In the genomic region with DNA sequence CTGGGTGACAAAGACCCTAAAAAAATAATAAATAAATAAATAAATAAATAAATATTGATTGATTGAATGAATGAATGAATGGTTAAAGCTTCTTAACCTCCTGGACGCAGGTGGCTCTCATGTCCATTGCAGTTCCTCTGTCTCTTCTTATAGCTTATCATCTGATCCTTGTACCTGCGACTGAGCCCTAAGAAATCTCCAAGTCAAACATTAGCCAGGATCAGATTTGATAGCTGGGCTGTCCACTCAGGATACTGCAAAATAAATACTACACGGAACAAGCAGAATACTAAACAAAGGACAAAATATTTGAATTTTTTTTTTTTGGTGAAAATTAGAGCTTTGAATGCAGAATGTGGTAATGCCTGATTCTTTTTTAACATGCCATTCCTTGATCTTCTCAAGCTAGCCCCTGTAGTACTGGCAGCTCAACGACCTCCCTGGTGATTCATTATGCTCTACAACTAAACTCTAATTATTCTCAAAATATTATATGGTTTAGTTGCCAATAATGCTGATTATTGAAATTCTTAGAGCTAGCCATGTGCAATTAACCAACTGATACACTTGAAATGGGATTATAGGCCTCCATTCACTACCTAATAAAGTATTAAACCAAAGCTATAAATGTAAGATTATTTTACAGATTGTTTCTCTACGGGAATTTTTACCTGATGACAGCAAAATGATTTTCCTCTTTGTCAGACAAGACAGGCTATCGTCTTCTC, we compare ENCODE assay signal across 22 cellular contexts. TPM values are rescaled to one million over a fixed set of nuclear protein-coding genes. Genes with fewer than 3 reads are reported as not detected.
DNase-seq lines count a peak whose midpoint lies in the region; ATAC-seq, FAIRE-seq and TF ChIP-seq lines count a peak whose summit lies in the region.
"Had no signal": no experiment of that assay in that cellular context is flagged by ENCODE, and none has a peak within 500 bp of the region (broad histone marks: within the 10 kb centered on the region; RNA-seq: fewer than 3 reads in every experiment).

No MANE protein-coding gene starts in this region.

- no peaks in the 10 kb centered on the region for H3K9me1 ChIP-seq in K562 (ENCODE audit: control insufficient read depth, insufficient read depth, low read length)

- POLR2A ChIA-PET in K562 (lab: Yijun Ruan, JAX) (interaction anchor here (0.6 to 1.0 kb wide), 4 partner anchors 10 to 160 kb away, joined by 3 to 6 read pairs (median 3); a partner anchor contains a TSS), HepG2 (lab: Yijun Ruan, JAX) (interaction anchor here (2.8 kb wide), 1 partner anchor 10 kb away, joined by 10 read pairs; a partner anchor contains a TSS)

- no peak overlapping the region for H3K27ac ChIP-seq in K562 (ENCODE audit: extremely low read depth, low read depth, low read length)
- H3K27ac ChIP-seq in hepatocyte, result no peak overlapping the region
- no peak overlapping the region for H3K27ac ChIP-seq in HepG2 (ENCODE audit: extremely low read length, insufficient read depth, low read length)
- no peak overlapping the region for H3K27ac ChIP-seq in small intestine (ENCODE audit: low read depth in 1 of 2, low read length in 1 of 2)
- H3K27ac ChIP-seq in aorta (ENCODE audit: low read depth in 1 of 2, low read length in 2 of 2), result no peak overlapping the region

- TF ChIP-seq CTCF in K562 (IDR thresholded peaks at IDR 0.05 in 2 of 3, conservative IDR thresholded peaks at IDR 0.05 in 1 of 3; ENCODE audit: insufficient read depth in 2 of 3, low read depth in 1 of 3, low read length in 3 of 3), result no peak
- no peak for TF ChIP-seq CTCF in hepatocyte (IDR thresholded peaks at IDR 0.05; ENCODE audit: poor library complexity)
- TF ChIP-seq CTCF in HepG2 (CRISPR knock-in tag; IDR thresholded peaks at IDR 0.05), result no peak

- no peak for FAIRE-seq in K562 (lab: Jason Lieb, UNC)
- peak; percentile 63 for FAIRE-seq in HepG2 (lab: Jason Lieb, UNC)
- peak; percentile 23 for FAIRE-seq in small intestine (lab: Jason Lieb, UNC)
- FAIRE-seq: GM12892 had no signal

- no peak for DNase-seq in K562 (ENCODE audit: extremely low read depth in 1 of 4, low spot score in 3 of 4)
- DNase-seq in hepatocyte (ENCODE audit: low spot score), result peak; percentile 41
- peak; percentile 28 for DNase-seq in HepG2 (ENCODE audit: low spot score)
- peak; percentile 88 for DNase-seq in small intestine
- no peak for DNase-seq in aorta
- DNase-seq in NCI-H748 treated with DMSO at 0.1 percent for 48 hours (lab: John Stamatoyannopoulos, UW), result no peak
- DNase-seq: 8988T; C1 segment of cervical spinal cord; Calu3; CD4-positive, alpha-beta memory T cell; COR-L47; DMS53; DMS79 treated with DMSO at 0.1 percent for 48 hours; GF-D8; H9 had no signal

- TF ChIP-seq POLR2A in K562 (conservative IDR thresholded peaks at IDR 0.05) (no peak), HepG2 (IDR thresholded peaks at IDR 0.05; ENCODE audit: insufficient read depth in 1 of 2, low read depth in 2 of 2, low read length in 2 of 2) (no peak)

- BruUV-seq in K562 (replicated peaks; lab: Mats Ljungman, UMichigan) (no TSS peak), HepG2 (replicated peaks; lab: Mats Ljungman, UMichigan) (no TSS peak)

- H3K27me3 ChIP-seq in K562 (ENCODE audit: control insufficient read depth in 2 of 2, insufficient read depth in 2 of 2, low read length in 2 of 2), result no peaks in the 10 kb centered on the region
- H3K27me3 ChIP-seq in hepatocyte, result no peaks in the 10 kb centered on the region
- H3K27me3 ChIP-seq in HepG2 (ENCODE audit: control insufficient read depth in 1 of 2, insufficient read depth in 2 of 2, low read length in 2 of 2), result no peaks in the 10 kb centered on the region
- no peaks in the 10 kb centered on the region for H3K27me3 ChIP-seq in small intestine (ENCODE audit: control insufficient read depth in 2 of 2, insufficient read depth in 2 of 2, low read length in 2 of 2)
- H3K27me3 ChIP-seq in aorta (ENCODE audit: control insufficient read depth in 1 of 2, insufficient read depth in 2 of 2, low read length in 1 of 2), result no peaks in the 10 kb centered on the region

- no peaks in the 10 kb centered on the region for H4K20me1 ChIP-seq in K562 (replicated peaks; ENCODE audit: control insufficient read depth, insufficient read depth, low read length)
- H4K20me1 ChIP-seq in hepatocyte (ENCODE audit: insufficient read depth, poor library complexity, severe bottlenecking), result no peaks in the 10 kb centered on the region
- H4K20me1 ChIP-seq in HepG2 (ENCODE audit: insufficient read depth, low read length), result no peaks in the 10 kb centered on the region

- in situ Hi-C loops in K562 (cut with MboI) (no loop called here), HepG2 (cut with HindIII; ENCODE audit: extremely low pct_ligation_motif_present, low pct_unique_long_range_greater_than_20kb) (no loop called here)

- H3K4me1 ChIP-seq in K562 (replicated peaks in 1 of 2; ENCODE audit: control insufficient read depth in 2 of 2, insufficient read depth in 2 of 2, low read length in 2 of 2), result peaks cover 9 to 34% of the 10 kb centered on the region in 2 experiments
- peaks cover 6% of the 10 kb centered on the region for H3K4me1 ChIP-seq in hepatocyte (ENCODE audit: insufficient read depth)
- H3K4me1 ChIP-seq in HepG2 (ENCODE audit: insufficient read depth, low read length), result peaks cover 76% of the 10 kb centered on the region
- peaks cover 0 to 8% of the 10 kb centered on the region in 2 donors for H3K4me1 ChIP-seq in small intestine (ENCODE audit: control insufficient read depth in 2 of 2, insufficient read depth in 1 of 2, low read depth in 1 of 2, low read length in 1 of 2)
- no peaks in the 10 kb centered on the region for H3K4me1 ChIP-seq in aorta (ENCODE audit: control insufficient read depth in 1 of 2, insufficient read depth in 2 of 2, low read length in 2 of 2)

- H3K9me2 ChIP-seq in hepatocyte (replicated peaks; ENCODE audit: insufficient read depth), result no peaks in the 10 kb centered on the region

- H2AFZ ChIP-seq in K562 (ENCODE audit: low read depth, low read length) (no peak overlapping the region), hepatocyte (no peak overlapping the region), HepG2 (ENCODE audit: low read length) (no peak overlapping the region)
- H2AFZ ChIP-seq: GM23338 had no signal

- CTCF ChIA-PET in K562 (lab: Yijun Ruan, JAX; ENCODE audit: low intra/inter-chr PET ratio), result no interaction called here
- CTCF ChIA-PET in HepG2 (lab: Yijun Ruan, JAX; ENCODE audit: low intra/inter-chr PET ratio, low total read pairs), result no interaction called here

- 68% methylated on average over 6 of the region's 6 CpGs for WGBS in K562 (ENCODE audit: insufficient coverage, low coverage, missing lambda C conversion rate)
- WGBS in hepatocyte (ENCODE audit: low lambda C conversion rate, missing lambda C conversion rate), result 60% methylated on average over 6 of the region's 6 CpGs
- 21% methylated on average over 6 of the region's 6 CpGs for WGBS in HepG2 (ENCODE audit: low lambda C conversion rate)
- 18 to 59% (median 31%) methylated on average over 6 of the region's 6 CpGs for WGBS in small intestine, 3 donors
- 83 to 85% methylated on average over 6 of the region's 6 CpGs for WGBS in aorta, 2 donors

- H3K9me3 ChIP-seq in K562 (replicated peaks; ENCODE audit: control insufficient read depth, insufficient read depth, low read depth, low read length) (no peaks in the 10 kb centered on the region), hepatocyte (ENCODE audit: low read depth) (no peaks in the 10 kb centered on the region), HepG2 (ENCODE audit: low read length) (no peaks in the 10 kb centered on the region), small intestine (ENCODE audit: control insufficient read depth, low read depth) (no peaks in the 10 kb centered on the region), aorta (ENCODE audit: control insufficient read depth, low read length) (no peaks in the 10 kb centered on the region)

- intact Hi-C loops in K562 (cut with micrococcal nuclease) (loop anchor here (5.0 kb wide), 1 partner anchor 117 kb away; a partner anchor contains a TSS), HepG2 (cut with micrococcal nuclease; ENCODE audit: unreplicated experiment) (no loop called here), aorta (cut with DNase I) (no loop called here)

- ATAC-seq in K562 (no peak), HepG2 (peak; percentile 52; the same call in 2 of the 3 replicates), aorta (ENCODE audit: low FRiP score) (no peak), GM18909 (IDR thresholded peaks at IDR 0.05; ENCODE audit: poor library complexity, unreplicated experiment) (no peak)
- ATAC-seq: GM23338, HCT116 had no signal

- no peak overlapping the region for H3K9ac ChIP-seq in K562 (ENCODE audit: insufficient read depth in 1 of 2, low read depth in 2 of 2, low read length in 2 of 2)
- H3K9ac ChIP-seq in HepG2 (ENCODE audit: insufficient read depth, low read depth, low read length), result no peak overlapping the region

- TF ChIP-seq RAD21 in K562 (CRISPR knock-in tag; conservative IDR thresholded peaks at IDR 0.05 in 1 of 2, IDR thresholded peaks at IDR 0.05 in 1 of 2) (no peak), HepG2 (CRISPR knock-in tag; IDR thresholded peaks at IDR 0.05) (no peak)

- no peak overlapping the region for H3K4me2 ChIP-seq in K562 (ENCODE audit: insufficient read depth, low read length)
- H3K4me2 ChIP-seq in hepatocyte, result no peak overlapping the region
- peak overlapping the region; percentile 56 for H3K4me2 ChIP-seq in HepG2 (ENCODE audit: low read depth, low read length)
- H3K4me2 ChIP-seq: GM23338 had no signal

- TF ChIP-seq EP300 in K562 (IDR thresholded peaks at IDR 0.05; ENCODE audit: low read length), result no peak
- TF ChIP-seq EP300 in HepG2 (IDR thresholded peaks at IDR 0.05; ENCODE audit: low read depth in 2 of 2, low read length in 2 of 2), result no peak
- TF ChIP-seq EP300 in HepG2 (CRISPR knock-in tag; IDR thresholded peaks at IDR 0.05; ENCODE audit: borderline replicate concordance), result no peak

- H3K36me3 ChIP-seq in K562 (ENCODE audit: control insufficient read depth, insufficient read depth, low read length), result no peaks in the 10 kb centered on the region
- H3K36me3 ChIP-seq in hepatocyte (replicated peaks; ENCODE audit: insufficient read depth, low read depth), result no peaks in the 10 kb centered on the region
- no peaks in the 10 kb centered on the region for H3K36me3 ChIP-seq in HepG2 (replicated peaks in 1 of 2; ENCODE audit: control insufficient read depth in 1 of 2, insufficient read depth in 2 of 2, low read length in 2 of 2)
- H3K36me3 ChIP-seq in small intestine (ENCODE audit: control insufficient read depth in 2 of 2, insufficient read depth in 2 of 2, low read length in 2 of 2), result no peaks in the 10 kb centered on the region
- no peaks in the 10 kb centered on the region for H3K36me3 ChIP-seq in aorta (ENCODE audit: control insufficient read depth in 1 of 2, insufficient read depth in 2 of 2, low read length in 1 of 2)

- no peak overlapping the region for H3K4me3 ChIP-seq in K562
- no peak overlapping the region for H3K4me3 ChIP-seq in hepatocyte
- H3K4me3 ChIP-seq in HepG2 (replicated peaks in 1 of 3; ENCODE audit: insufficient read depth in 1 of 3, low read depth in 2 of 3, low read length in 3 of 3), result peak overlapping the region in 1 of 3 experiments; percentile 24; a peak in 1 of 6 replicates
- no peak overlapping the region for H3K4me3 ChIP-seq in small intestine (ENCODE audit: low read depth in 1 of 2, low read length in 2 of 2)
- H3K4me3 ChIP-seq in aorta (ENCODE audit: low read length in 2 of 2), result no peak overlapping the region
- H3K4me3 ChIP-seq: GM23338 had no signal

- H3K79me2 ChIP-seq in K562 (ENCODE audit: control insufficient read depth, insufficient read depth, low read length), result no peaks in the 10 kb centered on the region
- no peaks in the 10 kb centered on the region for H3K79me2 ChIP-seq in hepatocyte
- no peaks in the 10 kb centered on the region for H3K79me2 ChIP-seq in HepG2 (ENCODE audit: insufficient read depth, low read length)

RNA-seq across cellular contexts. Expression of a gene that starts 9.9 kb away (rescaled TPM):
- 63.8 and 96.7 TPM in 2 replicates for total RNA-seq in K562 (2011; cell fraction: chromatin; rRNA removed; ENCODE audit: low replicate concordance)
- total RNA-seq in K562 (2011; cell fraction: nucleolus; rRNA removed), result 45.0 and 54.9 TPM in 2 replicates
- total RNA-seq in K562 (2011; cell fraction: nucleoplasm; rRNA removed), result 78.2 and 94.0 TPM in 2 replicates
- total RNA-seq in K562 (2014; rRNA removed) (13.9 and 15.1 TPM in 2 replicates), K562 (2014; rRNA removed; fragmentation: Illumina TruSeq; extraction: Trizol) (30.5 and 32.8 TPM in 2 replicates), K562 (2015; rRNA removed; fragmentation: Illumina TruSeq; extraction: Trizol) (29.3 and 31.1 TPM in 2 replicates), K562 (2021) (24.3 and 26.9 TPM in 2 replicates), hepatocyte (101 and 122 TPM in 2 replicates), HepG2 (2016; rRNA removed; fragmentation: Illumina TruSeq; extraction: Trizol) (39.7 and 55.4 TPM in 2 replicates), aorta (10 to 100 TPM; 49.4 to 60.1 TPM)
- polyA plus RNA-seq in K562 (2011; rRNA removed) (34.9 and 43.2 TPM in 2 replicates), K562 (2014; fragmentation: Illumina TruSeq; extraction: Trizol) (26.0 and 33.7 TPM in 2 replicates), K562 (2014; fragmentation: Nextera tagmentation; extraction: Ambion mirVana) (10 to 100 TPM in 1 of 2 experiments, 1 to 10 TPM in 1; 8.5 to 12.1 TPM), K562 (2014; rRNA removed) (15.8 and 16.6 TPM in 2 replicates), hepatocyte (54.9 and 63.5 TPM in 2 replicates), HepG2 (2011; rRNA removed) (40.1 and 53.5 TPM in 2 replicates), small intestine (10 to 100 TPM in 1 of 3 donors, 1 to 10 TPM in 2; 4.3 to 12.9 (median 6.7) TPM), aorta (10 to 100 TPM; 10.1 to 23.4 TPM)
- 28.7 and 45.6 TPM in 2 replicates for polyA plus RNA-seq in K562 (2011; cell fraction: cytosol; rRNA removed)
- 31.8 and 33.1 TPM in 2 replicates for polyA plus RNA-seq in K562 (2011; cell fraction: nucleus; rRNA removed)
- 18.4 and 21.3 TPM in 2 replicates for polyA plus RNA-seq in K562 (2012)
- 100 and 105 TPM in 2 replicates for polyA minus RNA-seq in K562 (2011; rRNA and poly(A)+ RNA removed)
- 25.8 and 36.3 TPM in 2 replicates for polyA minus RNA-seq in K562 (2011; cell fraction: cytosol; rRNA and poly(A)+ RNA removed)
- 44.7 and 68.2 TPM in 2 replicates for polyA minus RNA-seq in K562 (2011; cell fraction: nucleus; rRNA and poly(A)+ RNA removed)
- 31.4 and 37.1 TPM in 2 replicates for total RNA-seq in HepG2 (2016; cell fraction: cytosol; rRNA removed; fragmentation: Illumina TruSeq; extraction: Trizol; ENCODE audit: low read depth)
- total RNA-seq in HepG2 (2016; cell fraction: insoluble cytoplasmic fraction; rRNA removed; fragmentation: Illumina TruSeq; extraction: Trizol), result 37.5 and 55.7 TPM in 2 replicates
- 23.4 and 26.2 TPM in 2 replicates for total RNA-seq in HepG2 (2016; cell fraction: membrane; rRNA removed; fragmentation: Illumina TruSeq; extraction: Trizol)
- 66.5 and 76.9 TPM in 2 replicates for total RNA-seq in HepG2 (2016; cell fraction: nucleus; rRNA removed; fragmentation: Illumina TruSeq; extraction: Trizol)
- 37.5 and 46.4 TPM in 2 replicates for polyA plus RNA-seq in HepG2 (2011; cell fraction: cytosol; rRNA removed)
- 19.8 and 20.7 TPM in 2 replicates for polyA plus RNA-seq in HepG2 (2011; cell fraction: nucleus; rRNA removed)
- 38.8 and 42.3 TPM in 2 replicates for polyA plus RNA-seq in HepG2 (2012)
- 2.8 and 3.1 TPM in 2 replicates for polyA plus RNA-seq in HepG2 (2016; cell fraction: cytosol; fragmentation: Illumina TruSeq; extraction: Trizol; ENCODE audit: low read depth)
- polyA plus RNA-seq in HepG2 (2016; cell fraction: insoluble cytoplasmic fraction; fragmentation: Illumina TruSeq; extraction: Trizol; ENCODE audit: low read depth), result 21.3 and 22.2 TPM in 2 replicates
- polyA plus RNA-seq in HepG2 (2016; cell fraction: membrane; fragmentation: Illumina TruSeq; extraction: Trizol; ENCODE audit: low read depth), result 6.3 and 7.1 TPM in 2 replicates
- polyA plus RNA-seq in HepG2 (2016; cell fraction: nucleus; fragmentation: Illumina TruSeq; extraction: Trizol; ENCODE audit: insufficient read depth, low read depth), result 47.4 and 49.5 TPM in 2 replicates
- polyA minus RNA-seq in HepG2 (2011; rRNA and poly(A)+ RNA removed; ENCODE audit: low replicate concordance), result 159 and 167 TPM in 2 replicates
- polyA minus RNA-seq in HepG2 (2011; cell fraction: cytosol; rRNA and poly(A)+ RNA removed), result 73.8 and 78.2 TPM in 2 replicates
- 70.7 and 85.5 TPM in 2 replicates for polyA minus RNA-seq in HepG2 (2011; cell fraction: nucleus; rRNA and poly(A)+ RNA removed)

RNA-seq across cellular contexts. Expression of a gene that starts 37.4 kb away (rescaled TPM):
- 0.02 TPM in 1 of 2 replicates, not detected in the other for total RNA-seq in K562 (2011; cell fraction: chromatin; rRNA removed; ENCODE audit: low replicate concordance)
- not detected in 2 replicates for total RNA-seq in K562 (2011; cell fraction: nucleolus; rRNA removed)
- total RNA-seq in K562 (2011; cell fraction: nucleoplasm; rRNA removed), result not detected in 2 replicates
- not detected in 2 replicates for total RNA-seq in K562 (2014; rRNA removed)
- total RNA-seq in K562 (2014; rRNA removed; fragmentation: Illumina TruSeq; extraction: Trizol), result 0.03 and 0.04 TPM in 2 replicates
- 0.04 TPM in 1 of 2 replicates, not detected in the other for total RNA-seq in K562 (2015; rRNA removed; fragmentation: Illumina TruSeq; extraction: Trizol)
- total RNA-seq in K562 (2021), result not detected in 2 replicates
- 0.01 TPM in 2 replicates for polyA plus RNA-seq in K562 (2011; rRNA removed)
- polyA plus RNA-seq in K562 (2011; cell fraction: cytosol; rRNA removed), result not detected in 2 replicates
- not detected in 2 replicates for polyA plus RNA-seq in K562 (2011; cell fraction: nucleus; rRNA removed)
- polyA plus RNA-seq in K562 (2012), result 0.01 and 0.11 TPM in 2 replicates
- 0.01 TPM in 1 of 2 replicates, not detected in the other for polyA plus RNA-seq in K562 (2014; fragmentation: Illumina TruSeq; extraction: Trizol)
- under 1 TPM in 1 of 2 experiments, not detected in 1; under 0.01 TPM for polyA plus RNA-seq in K562 (2014; fragmentation: Nextera tagmentation; extraction: Ambion mirVana)
- 0.04 TPM in 1 of 2 replicates, not detected in the other for polyA plus RNA-seq in K562 (2014; rRNA removed)
- not detected in 2 replicates for polyA minus RNA-seq in K562 (2011; rRNA and poly(A)+ RNA removed)
- not detected in 2 replicates for polyA minus RNA-seq in K562 (2011; cell fraction: cytosol; rRNA and poly(A)+ RNA removed)
- polyA minus RNA-seq in K562 (2011; cell fraction: nucleus; rRNA and poly(A)+ RNA removed), result not detected in 2 replicates
- 4.4 and 5.0 TPM in 2 replicates for total RNA-seq in hepatocyte
- polyA plus RNA-seq in hepatocyte, result 2.0 and 2.6 TPM in 2 replicates
- 0.02 TPM in 1 of 2 replicates, not detected in the other for total RNA-seq in HepG2 (2016; rRNA removed; fragmentation: Illumina TruSeq; extraction: Trizol)
- total RNA-seq in HepG2 (2016; cell fraction: cytosol; rRNA removed; fragmentation: Illumina TruSeq; extraction: Trizol; ENCODE audit: low read depth), result 0.61 and 0.71 TPM in 2 replicates
- 0.04 TPM in 1 of 2 replicates, not detected in the other for total RNA-seq in HepG2 (2016; cell fraction: insoluble cytoplasmic fraction; rRNA removed; fragmentation: Illumina TruSeq; extraction: Trizol)
- 0.07 and 0.09 TPM in 2 replicates for total RNA-seq in HepG2 (2016; cell fraction: membrane; rRNA removed; fragmentation: Illumina TruSeq; extraction: Trizol)
- not detected in 2 replicates for total RNA-seq in HepG2 (2016; cell fraction: nucleus; rRNA removed; fragmentation: Illumina TruSeq; extraction: Trizol)
- polyA plus RNA-seq in HepG2 (2011; rRNA removed), result 0.01 and 0.03 TPM in 2 replicates
- 0.01 and 0.04 TPM in 2 replicates for polyA plus RNA-seq in HepG2 (2011; cell fraction: cytosol; rRNA removed)
- polyA plus RNA-seq in HepG2 (2011; cell fraction: nucleus; rRNA removed), result 0.03 TPM in 1 of 2 replicates, not detected in the other
- polyA plus RNA-seq in HepG2 (2012), result 0.01 TPM in 2 replicates
- 0.27 and 0.28 TPM in 2 replicates for polyA plus RNA-seq in HepG2 (2016; cell fraction: cytosol; fragmentation: Illumina TruSeq; extraction: Trizol; ENCODE audit: low read depth)
- polyA plus RNA-seq in HepG2 (2016; cell fraction: insoluble cytoplasmic fraction; fragmentation: Illumina TruSeq; extraction: Trizol; ENCODE audit: low read depth), result not detected in 2 replicates
- 0.03 and 0.06 TPM in 2 replicates for polyA plus RNA-seq in HepG2 (2016; cell fraction: membrane; fragmentation: Illumina TruSeq; extraction: Trizol; ENCODE audit: low read depth)
- polyA plus RNA-seq in HepG2 (2016; cell fraction: nucleus; fragmentation: Illumina TruSeq; extraction: Trizol; ENCODE audit: insufficient read depth, low read depth), result not detected in 2 replicates
- polyA minus RNA-seq in HepG2 (2011; rRNA and poly(A)+ RNA removed; ENCODE audit: low replicate concordance), result 0.04 TPM in 1 of 2 replicates, not detected in the other
- polyA minus RNA-seq in HepG2 (2011; cell fraction: cytosol; rRNA and poly(A)+ RNA removed), result 0.09 and 0.20 TPM in 2 replicates
- 0.12 TPM in 1 of 2 replicates, not detected in the other for polyA minus RNA-seq in HepG2 (2011; cell fraction: nucleus; rRNA and poly(A)+ RNA removed)
- polyA plus RNA-seq in small intestine, result under 1 TPM in 2 of 3 donors, not detected in 1; under 0.01 to 0.85 TPM
- 1 to 10 TPM in 1 of 2 donors, under 1 TPM in 1; 0.29 to 1.9 TPM for total RNA-seq in aorta
- polyA plus RNA-seq in aorta, result under 1 TPM in 1 of 2 donors, not detected in 1; under 0.01 TPM
- total RNA-seq: Calu3; CD4-positive, alpha-beta memory T cell; Daoy; G401; H4 had no signal
- polyA plus RNA-seq: CD4-positive, alpha-beta memory T cell had no signal

Comparison
In these comparisons a context has a peak if more than half of its experiments do, and no peak if none do; other contexts are left out.
1. DNase-seq: peak in hepatocyte (single experiment), HepG2 (single experiment) and small intestine (single experiment); none in K562 (0 of 4), aorta (0 of 2) and NCI-H748 treated with DMSO at 0.1 percent for 48 hours (single experiment).